ENCODE assay signal across 11 cellular contexts in the genomic region with DNA sequence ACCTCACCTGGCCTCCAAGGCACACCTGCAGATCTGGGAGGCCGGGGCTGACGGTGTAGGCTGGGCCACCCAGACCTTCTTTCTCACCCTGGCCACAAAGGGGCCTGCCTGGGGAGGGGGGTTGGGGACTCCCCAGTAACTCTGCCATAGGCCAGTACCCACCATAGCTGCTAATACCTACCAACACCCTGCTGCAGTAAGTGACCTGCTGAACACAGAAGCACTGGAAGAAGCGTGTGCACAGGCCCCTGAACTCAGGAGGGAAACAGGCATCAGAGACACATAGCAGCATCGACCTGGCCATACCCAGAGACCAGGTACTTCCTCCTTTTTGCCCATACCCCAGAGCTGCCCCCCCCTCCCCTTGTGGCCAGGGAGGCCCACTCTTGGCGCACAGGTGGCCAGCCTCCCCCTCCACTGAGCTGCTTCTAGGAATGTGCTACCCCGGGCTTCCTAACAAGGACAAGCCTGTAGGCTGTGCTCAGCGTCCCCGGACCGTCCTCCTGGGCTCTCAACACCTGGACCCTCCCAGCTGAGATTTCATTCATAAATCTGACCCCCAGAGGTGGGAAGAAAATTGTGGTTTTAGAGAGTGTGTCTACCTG. TPM values are rescaled to one million over a fixed set of nuclear protein-coding genes. Genes with fewer than 3 reads are reported as not detected.
DNase-seq lines count a peak whose midpoint lies in the region; ATAC-seq and TF ChIP-seq lines count a peak whose summit lies in the region.
"Had no signal": no experiment of that assay in that cellular context is flagged by ENCODE, and none has a peak within 500 bp of the region (broad histone marks: within the 10 kb centered on the region; RNA-seq: fewer than 3 reads in every experiment).

No MANE protein-coding gene starts in this region.

- H3K4me1 ChIP-seq in right atrium auricular region = peaks cover 0 to 63% of the 10 kb centered on the region in 2 donors
- peaks cover 7% of the 10 kb centered on the region for H3K4me1 ChIP-seq in psoas muscle
- peaks cover 15 to 17% of the 10 kb centered on the region in 2 donors for H3K4me1 ChIP-seq in ascending aorta

- peak overlapping the region; percentile 69 for H3K4me3 Mint-ChIP-seq in Calu3 (ENCODE audit: low read depth, unreplicated experiment)
- peak overlapping the region; percentile 79 for H3K4me3 Mint-ChIP-seq in T-helper 17 cell

- H3K27me3 Mint-ChIP-seq in Calu3 (ENCODE audit: unreplicated experiment) = no peaks in the 10 kb centered on the region
- peaks cover 34% of the 10 kb centered on the region for H3K27me3 Mint-ChIP-seq in T-helper 17 cell

- TF ChIP-seq CTCF in Calu3 (IDR thresholded peaks at IDR 0.05; ENCODE audit: unreplicated experiment) = no peak
- no peak for TF ChIP-seq CTCF in right atrium auricular region (IDR thresholded peaks at IDR 0.05)
- no peak for TF ChIP-seq CTCF in psoas muscle (IDR thresholded peaks at IDR 0.05)
- TF ChIP-seq CTCF in ascending aorta (IDR thresholded peaks at IDR 0.05) = no peak

- peaks cover 69% of the 10 kb centered on the region for H3K36me3 Mint-ChIP-seq in Calu3 (ENCODE audit: insufficient read depth, unreplicated experiment)
- peaks cover 2% of the 10 kb centered on the region for H3K36me3 Mint-ChIP-seq in T-helper 17 cell (ENCODE audit: low read depth)

- no peaks in the 10 kb centered on the region for H3K9me3 Mint-ChIP-seq in Calu3 (ENCODE audit: low read depth, unreplicated experiment)

- H3K27me3 ChIP-seq in right atrium auricular region (peaks cover 0 to 9% of the 10 kb centered on the region in 2 donors), psoas muscle (ENCODE audit: insufficient read depth in 3 of 3, low read length in 2 of 3) (peaks cover 0 to 85% (median 32%) of the 10 kb centered on the region in 3 donors), ascending aorta (peaks cover 27% of the 10 kb centered on the region)

- H3K27ac Mint-ChIP-seq in Calu3 (ENCODE audit: unreplicated experiment) (peak overlapping the region; percentile 93), T-helper 17 cell (no peak overlapping the region)

- H3K36me3 ChIP-seq in right atrium auricular region (no peaks in the 10 kb centered on the region), psoas muscle (ENCODE audit: insufficient read depth in 1 of 2, low read depth in 1 of 2) (no peaks in the 10 kb centered on the region), ascending aorta (no peaks in the 10 kb centered on the region)

- H3K4me3 ChIP-seq in right atrium auricular region (no peak overlapping the region), psoas muscle (peak overlapping the region; percentile 59), ascending aorta (no peak overlapping the region)

- intact Hi-C loops in Calu3 (cut with micrococcal nuclease; ENCODE audit: unreplicated experiment) (loop anchor here (10.0 kb wide), 1 partner anchor 118 kb away; no protein-coding TSS in a partner anchor), psoas muscle (cut with DNase I) (loop anchor here (2.0 to 10.0 kb wide), 3 partner anchors 110 to 228 kb away; no protein-coding TSS in a partner anchor), ascending aorta (cut with DNase I) (loop anchor here (10.0 kb wide), 1 partner anchor 228 kb away; no protein-coding TSS in a partner anchor)

- no TSS peak for BruUV-seq in Calu3 (replicated peaks; lab: Mats Ljungman, UMichigan)

- peaks cover 27% of the 10 kb centered on the region for H3K4me1 Mint-ChIP-seq in Calu3 (ENCODE audit: low read depth, unreplicated experiment)
- peaks cover 7% of the 10 kb centered on the region for H3K4me1 Mint-ChIP-seq in T-helper 17 cell

- DNase-seq in Calu3 (no peak), T-helper 17 cell (no peak), right atrium auricular region (ENCODE audit: low spot score) (no peak), psoas muscle (no peak), pons (ENCODE audit: low spot score) (no peak), ascending aorta (ENCODE audit: low spot score in 2 of 2) (no peak)
- DNase-seq in stimulated activated naive CD4-positive, alpha-beta T cell (lab: John Stamatoyannopoulos, UW) = no peak
- DNase-seq: activated effector memory CD4-positive, alpha-beta T cell treated with anti-CD3 and anti-CD28 coated beads, Interleukin-2, amount 50 U/mL, for 16 hours had no signal

- H3K9me3 ChIP-seq in T-helper 17 cell (ENCODE audit: control insufficient read depth, low read length, poor library complexity, severe bottlenecking) (no peaks in the 10 kb centered on the region), right atrium auricular region (peaks cover 0 to 4% of the 10 kb centered on the region in 2 donors), psoas muscle (no peaks in the 10 kb centered on the region), ascending aorta (no peaks in the 10 kb centered on the region)

- peak overlapping the region; percentile 79 to 83 for H3K27ac ChIP-seq in right atrium auricular region
- H3K27ac ChIP-seq in psoas muscle = peak overlapping the region; percentile 58
- H3K27ac ChIP-seq in ascending aorta = no peak overlapping the region

- ATAC-seq in T-helper 17 cell (no peak), psoas muscle (peak in 1 of 4 donors; percentile 3), GM18907 (IDR thresholded peaks at IDR 0.05; ENCODE audit: unreplicated experiment) (no peak)

- 67 to 76% (median 74%) methylated on average over 9 of the region's 9 CpGs for WGBS in psoas muscle, 3 donors

- CTCF ChIA-PET in Calu3 (lab: Charles Lee) = interaction anchor here (0.6 to 1.0 kb wide), 3 partner anchors 126 to 390 kb away, joined by 3 to 4 read pairs (median 3); a partner anchor contains a TSS

RNA-seq across cellular contexts. Expression of a gene that starts 4.9 kb away (rescaled TPM):
- total RNA-seq in Calu3 (2022) (32.6 and 32.9 TPM in 2 replicates), T-helper 17 cell (under 1 TPM; 0.42 to 0.91 TPM), right atrium auricular region (10 to 100 TPM in 1 of 2 donors, 1 to 10 TPM in 1; 5.6 to 13.3 TPM), psoas muscle (1 to 10 TPM; 3.5 to 7.5 (median 5.3) TPM), ascending aorta (51.7 TPM)
- polyA plus RNA-seq in psoas muscle = 1 to 10 TPM in 1 of 3 donors, under 1 TPM in 2; 0.73 to 1.4 (median 0.91) TPM

RNA-seq across cellular contexts. Expression of a gene that starts 19.6 kb away (rescaled TPM):
- 51.8 and 60.2 TPM in 2 replicates for total RNA-seq in Calu3 (2022)
- total RNA-seq in T-helper 17 cell = 1 to 10 TPM; 2.1 to 4.0 TPM
- total RNA-seq in right atrium auricular region = 10 to 100 TPM in 1 of 2 donors, 1 to 10 TPM in 1; 9.4 to 16.8 TPM
- total RNA-seq in psoas muscle = 1 to 10 TPM; 1.7 to 2.3 (median 2.1) TPM
- 1 to 10 TPM in 2 of 3 donors, under 1 TPM in 1; 0.77 to 2.3 (median 1.1) TPM for polyA plus RNA-seq in psoas muscle
- 38.3 TPM for total RNA-seq in ascending aorta

RNA-seq across cellular contexts. Expression of a gene that starts 42.0 kb away (rescaled TPM):
- 41.8 and 43.5 TPM in 2 replicates for total RNA-seq in Calu3 (2022)
- total RNA-seq in T-helper 17 cell = 10 to 100 TPM; 33.2 to 37.8 TPM
- total RNA-seq in right atrium auricular region = 10 to 100 TPM; 30.0 to 38.0 TPM
- 10 to 100 TPM; 39.1 to 53.7 (median 42.8) TPM for total RNA-seq in psoas muscle
- polyA plus RNA-seq in psoas muscle = 10 to 100 TPM; 43.2 to 74.3 (median 58.5) TPM
- total RNA-seq in ascending aorta = 71.7 TPM

RNA-seq across cellular contexts. Expression of a gene that starts 46.1 kb away (rescaled TPM):
- total RNA-seq in Calu3 (2022) (not detected in 2 replicates), T-helper 17 cell (under 1 TPM in 1 of 2 donors, not detected in 1; 0.62 TPM), right atrium auricular region (not detected), psoas muscle (not detected), ascending aorta (not detected)
- under 1 TPM in 1 of 3 donors, not detected in 2; 0.08 TPM for polyA plus RNA-seq in psoas muscle
- total RNA-seq: HT1080, RPMI7951 had no signal

RNA-seq across cellular contexts. Expression of a gene that starts 56.1 kb away (rescaled TPM):
- total RNA-seq in Calu3 (2022) = 360 and 383 TPM in 2 replicates
- 10 to 100 TPM; 81.0 to 90.5 TPM for total RNA-seq in T-helper 17 cell
- 100 to 1,000 TPM; 310 to 394 TPM for total RNA-seq in right atrium auricular region
- 100 to 1,000 TPM; 111 to 273 (median 230) TPM for total RNA-seq in psoas muscle
- 100 to 1,000 TPM; 350 to 838 (median 389) TPM for polyA plus RNA-seq in psoas muscle
- total RNA-seq in ascending aorta = 403 TPM

Comparison
In these comparisons a context has a peak if more than half of its experiments do, and no peak if none do; other contexts are left out.
1. H3K27ac ChIP-seq: peak in right atrium auricular region (2 of 2) and psoas muscle (single experiment); none in ascending aorta (0 of 2).